In the genomic region with DNA sequence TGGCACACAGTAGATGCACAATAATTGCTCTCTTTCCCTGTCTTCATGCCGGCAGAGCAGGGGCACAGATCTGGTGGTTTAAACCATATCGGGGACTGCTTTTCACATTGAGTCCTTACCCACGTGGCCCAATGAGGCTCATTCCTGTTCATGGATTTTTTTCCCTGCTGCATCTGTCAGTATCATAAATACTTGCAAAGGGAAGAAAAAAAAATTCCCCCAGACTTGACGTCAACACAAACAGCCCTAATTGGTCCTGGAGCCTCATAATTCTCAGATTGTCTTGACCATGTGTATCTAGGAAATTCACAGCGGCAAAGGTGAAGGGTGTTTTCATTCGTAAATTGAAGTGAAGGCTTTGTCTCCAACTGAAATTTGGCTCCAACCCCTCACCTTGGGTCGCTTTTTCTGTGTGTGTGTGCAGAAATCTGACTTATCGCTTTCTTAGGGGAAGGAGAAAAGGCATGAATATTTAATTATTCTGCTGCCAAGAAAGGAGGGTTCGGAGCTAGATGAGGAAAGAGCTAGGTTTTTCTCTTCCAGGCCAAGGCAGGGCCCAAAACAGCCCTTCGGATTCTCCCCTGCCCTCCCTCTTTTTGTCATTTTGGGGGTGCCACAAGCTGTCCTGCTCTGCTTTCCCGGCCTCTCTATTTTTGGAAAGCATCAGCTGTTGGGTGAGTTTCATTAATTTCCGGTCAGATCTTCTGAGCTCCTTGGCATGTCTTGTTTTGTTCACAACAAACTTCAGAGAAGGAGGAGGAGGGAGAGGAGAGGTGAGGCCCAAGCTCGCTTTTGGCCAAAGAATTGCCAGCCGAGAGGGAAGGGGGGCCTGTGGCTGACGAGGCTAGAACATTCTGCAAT, we compare ENCODE assay signal across 11 cellular contexts. TPM values are rescaled to one million over a fixed set of nuclear protein-coding genes. Genes with fewer than 3 reads are reported as not detected.
A peak's percentile ranks its signal among the peaks of the same experiment; 100 is the strongest.
DNase-seq lines count a peak whose midpoint lies in the region; ATAC-seq, FAIRE-seq and TF ChIP-seq lines count a peak whose summit lies in the region.
"Had no signal": no experiment of that assay in that cellular context is flagged by ENCODE, and none has a peak within 500 bp of the region (broad histone marks: within the 10 kb centered on the region; RNA-seq: fewer than 3 reads in every experiment).

No MANE protein-coding gene starts in this region.

- WGBS in body of pancreas, 2 donors = 73 to 75% methylated on average over 15 of the region's 15 CpGs
- WGBS in small intestine, 3 donors = 57 to 67% (median 65%) methylated on average over 15 of the region's 15 CpGs

- DNase-seq in GM04503 (ENCODE audit: low read depth) = peak; percentile 42
- no peak for DNase-seq in body of pancreas
- peak; percentile 73 for DNase-seq in left kidney (ENCODE audit: low read depth, low spot score)
- no peak for DNase-seq in MG63
- DNase-seq in small intestine = no peak
- DNase-seq: CD4-positive, alpha-beta memory T cell had no signal

- H3K4me3 ChIP-seq in body of pancreas (no peak overlapping the region), skeletal muscle tissue (ENCODE audit: low read length in 3 of 3) (no peak overlapping the region), MG63 (no peak overlapping the region), small intestine (ENCODE audit: low read depth in 1 of 2, low read length in 2 of 2) (no peak overlapping the region)

- intact Hi-C loops in body of pancreas (cut with DNase I) = no loop called here

- H3K4me1 ChIP-seq in body of pancreas (peaks cover 19% of the 10 kb centered on the region), skeletal muscle tissue (ENCODE audit: control insufficient read depth in 3 of 3, insufficient read depth in 3 of 3, low read length in 3 of 3) (peaks cover 40 to 49% (median 47%) of the 10 kb centered on the region in 3 donors), small intestine (ENCODE audit: control insufficient read depth in 2 of 2, insufficient read depth in 1 of 2, low read depth in 1 of 2, low read length in 1 of 2) (no peaks in the 10 kb centered on the region)

- no peaks in the 10 kb centered on the region for H3K9me3 ChIP-seq in body of pancreas
- H3K9me3 ChIP-seq in skeletal muscle tissue (ENCODE audit: control insufficient read depth in 3 of 3, low read length in 3 of 3) = no peaks in the 10 kb centered on the region
- no peaks in the 10 kb centered on the region for H3K9me3 ChIP-seq in MG63
- no peaks in the 10 kb centered on the region for H3K9me3 ChIP-seq in small intestine (ENCODE audit: control insufficient read depth, low read depth)

- no peak for TF ChIP-seq POLR2A in body of pancreas (IDR thresholded peaks at IDR 0.05)

- H3K27me3 ChIP-seq in body of pancreas (no peaks in the 10 kb centered on the region), skeletal muscle tissue (ENCODE audit: control insufficient read depth in 3 of 3, insufficient read depth in 3 of 3, low read length in 3 of 3) (no peaks in the 10 kb centered on the region), MG63 (no peaks in the 10 kb centered on the region), small intestine (ENCODE audit: control insufficient read depth in 2 of 2, insufficient read depth in 2 of 2, low read length in 2 of 2) (no peaks in the 10 kb centered on the region)

- H3K27ac ChIP-seq in body of pancreas = peak overlapping the region in 3 of 4 donors; percentile 8 to 50 (median 33)
- peak overlapping the region; percentile 71 for H3K27ac ChIP-seq in skeletal muscle tissue (ENCODE audit: low read depth, low read length)
- peak overlapping the region in 1 of 2 donors; percentile 69 for H3K27ac ChIP-seq in small intestine (ENCODE audit: low read depth in 1 of 2, low read length in 1 of 2)

- FAIRE-seq in small intestine (lab: Jason Lieb, UNC) = no peak

- no peak for TF ChIP-seq CTCF in body of pancreas (IDR thresholded peaks at IDR 0.05)

- H3K9ac ChIP-seq in skeletal muscle tissue (ENCODE audit: low read depth in 1 of 3, low read length in 3 of 3) = peak overlapping the region in 2 of 3 donors; percentile 32 to 60

- H3K36me3 ChIP-seq in body of pancreas (replicated peaks in 1 of 2; ENCODE audit: insufficient read depth in 1 of 2, low read depth in 2 of 2) (no peaks in the 10 kb centered on the region), skeletal muscle tissue (ENCODE audit: control insufficient read depth in 3 of 3, insufficient read depth in 3 of 3, low read length in 3 of 3) (no peaks in the 10 kb centered on the region), MG63 (no peaks in the 10 kb centered on the region), small intestine (ENCODE audit: control insufficient read depth in 2 of 2, insufficient read depth in 2 of 2, low read length in 2 of 2) (no peaks in the 10 kb centered on the region)

- ATAC-seq in body of pancreas = no peak
- no peak for ATAC-seq in GM19455 (IDR thresholded peaks at IDR 0.05; ENCODE audit: unreplicated experiment)
- ATAC-seq in HG03045 (IDR thresholded peaks at IDR 0.05; ENCODE audit: unreplicated experiment) = no peak
- ATAC-seq: WTC11 had no signal

RNA-seq across cellular contexts. Expression of a gene that starts 17.8 kb away (rescaled TPM):
- not detected for total RNA-seq in body of pancreas
- not detected for total RNA-seq in skeletal muscle tissue
- total RNA-seq in MG63 (2014; rRNA removed; shearing (Covaris generic); ENCODE audit: low replicate concordance) = 0.72 TPM in 1 of 2 replicates, not detected in the other
- polyA plus RNA-seq in small intestine = 1 to 10 TPM in 1 of 3 donors, under 1 TPM in 1, not detected in 1; 0.19 to 3.0 TPM
- total RNA-seq: CD4-positive, alpha-beta memory T cell; mononuclear cell; WTC11 had no signal
- polyA plus RNA-seq: CD4-positive, alpha-beta memory T cell had no signal

Comparison
In these comparisons a context has a peak if more than half of its experiments do, and no peak if none do; other contexts are left out.
1. DNase-seq: peak in GM04503 (single experiment) and left kidney (single experiment); none in body of pancreas (0 of 4), MG63 (single experiment) and small intestine (single experiment).